ENCODE assay signal across 8 cellular contexts in the genomic region with DNA sequence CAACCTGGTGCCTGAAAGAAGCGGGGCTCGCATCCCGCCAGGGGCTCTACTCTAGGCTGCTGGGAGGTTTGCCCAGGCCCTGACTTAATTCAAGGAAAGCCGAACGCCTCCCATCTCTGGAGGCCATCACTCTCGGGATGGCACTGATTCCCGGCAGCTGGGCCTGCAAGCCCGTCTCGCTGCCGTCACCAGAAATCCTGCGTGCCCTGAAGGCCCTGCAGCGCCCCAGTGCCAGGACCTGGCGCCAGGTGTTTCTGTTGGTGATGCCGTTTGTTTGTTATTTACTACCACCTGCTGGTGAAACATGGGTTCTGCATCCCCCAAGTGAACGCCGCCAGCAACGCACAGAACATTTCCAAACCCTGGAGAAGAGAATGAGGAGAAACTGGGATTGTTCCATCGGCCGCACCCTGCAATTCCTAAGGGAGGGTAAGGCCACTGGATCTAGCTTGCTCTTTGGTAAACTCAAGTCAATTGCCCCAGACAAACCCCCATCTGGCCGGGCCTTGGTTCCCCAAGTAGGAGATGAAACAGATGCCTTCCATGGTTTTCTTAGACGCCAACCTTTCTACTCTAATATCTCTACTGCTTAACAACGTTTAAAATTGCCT.
DNase-seq lines count a peak whose midpoint lies in the region; ATAC-seq and TF ChIP-seq lines count a peak whose summit lies in the region.

No MANE protein-coding gene starts in this region.

- no peaks in the 10 kb centered on the region for H3K36me3 ChIP-seq in lower lobe of right lung

- no peak overlapping the region for H3K4me3 Mint-ChIP-seq in activated CD4-positive, alpha-beta memory T cell treated with anti-CD3 and anti-CD28 coated beads for 36 hours

- peak; percentile 88 to 89 for ATAC-seq in lower lobe of right lung
- no peak for ATAC-seq in GM18870 (IDR thresholded peaks at IDR 0.05; ENCODE audit: unreplicated experiment)

- POLR2A ChIA-PET in activated CD4-positive, alpha-beta memory T cell treated with anti-CD3 and anti-CD28 coated beads for 36 hours (lab: Charles Lee): no interaction called here

- DNase-seq in AML-193 (lab: John Stamatoyannopoulos, UW) (peak; percentile 39 to 40), HCEC 1CT (peak; percentile 63), NCI-H526 treated with DMSO at 0.1 percent for 48 hours (lab: John Stamatoyannopoulos, UW) (peak; percentile 63), dorsolateral prefrontal cortex (peak; percentile 70 to 86 (median 76)), lower lobe of right lung (peak; percentile 84)
- DNase-seq in activated CD4-positive, alpha-beta memory T cell treated with anti-CD3 and anti-CD28 coated beads for 36 hours: peak; percentile 74
- DNase-seq in stimulated activated CD4-positive, alpha-beta T cell treated with anti-CD3 and anti-CD28 coated beads, Interleukin-4, amount 100 ng/mL, for 48 hours (ENCODE audit: low read depth in 2 of 2): peak; percentile 33 to 45

- no peaks in the 10 kb centered on the region for H3K36me3 Mint-ChIP-seq in activated CD4-positive, alpha-beta memory T cell treated with anti-CD3 and anti-CD28 coated beads for 36 hours

- no peaks in the 10 kb centered on the region for H3K9me3 Mint-ChIP-seq in activated CD4-positive, alpha-beta memory T cell treated with anti-CD3 and anti-CD28 coated beads for 36 hours

- no peaks in the 10 kb centered on the region for H3K9me3 ChIP-seq in lower lobe of right lung

- intact Hi-C loops in activated CD4-positive, alpha-beta memory T cell treated with anti-CD3 and anti-CD28 coated beads for 36 hours (cut with micrococcal nuclease): loop anchor here (1.0 to 5.0 kb wide), 3 partner anchors 102 to 387 kb away; no protein-coding TSS in a partner anchor
- intact Hi-C loops in dorsolateral prefrontal cortex (cut with DNase I) (loop anchor here (1.0 to 10.0 kb wide), 2 partner anchors 293 to 385 kb away; partner anchors contain the start of gene CFAP77 (in 1 of the 2)), lower lobe of right lung (cut with DNase I) (loop anchor here (10.0 kb wide), 1 partner anchor 295 kb away; no protein-coding TSS in a partner anchor)

- H3K27ac Mint-ChIP-seq in activated CD4-positive, alpha-beta memory T cell treated with anti-CD3 and anti-CD28 coated beads for 36 hours: no peak overlapping the region

- TF ChIP-seq CTCF in dorsolateral prefrontal cortex (IDR thresholded peaks at IDR 0.05 in 54 of 56, conservative IDR thresholded peaks at IDR 0.05 in 2 of 56; ENCODE audit: low read depth in 1 of 56, partially characterized antibody in 56 of 56): peak; percentile 65 to 98 (median 94)
- TF ChIP-seq CTCF in lower lobe of right lung (IDR thresholded peaks at IDR 0.05): peak; percentile 95

- CTCF ChIA-PET in activated CD4-positive, alpha-beta memory T cell treated with anti-CD3 and anti-CD28 coated beads for 36 hours (lab: Charles Lee): interaction anchor here (0.7 to 1.1 kb wide), 5 partner anchors 32 to 277 kb away, joined by 3 to 4 read pairs (median 3); partner anchors contain the start of gene GTF3C4

- H3K4me3 ChIP-seq in dorsolateral prefrontal cortex: peak overlapping the region in 26 of 59 donors; percentile 8 to 48 (median 28)
- no peak overlapping the region for H3K4me3 ChIP-seq in lower lobe of right lung

- H3K27ac ChIP-seq in dorsolateral prefrontal cortex (peak overlapping the region in 1 of 59 donors; percentile 25), lower lobe of right lung (no peak overlapping the region)

- H3K4me1 Mint-ChIP-seq in activated CD4-positive, alpha-beta memory T cell treated with anti-CD3 and anti-CD28 coated beads for 36 hours (ENCODE audit: low read depth): peaks cover 5% of the 10 kb centered on the region

- H3K4me1 ChIP-seq in lower lobe of right lung: peaks cover 17% of the 10 kb centered on the region

- H3K27me3 Mint-ChIP-seq in activated CD4-positive, alpha-beta memory T cell treated with anti-CD3 and anti-CD28 coated beads for 36 hours: peaks cover 28% of the 10 kb centered on the region

- H3K27me3 ChIP-seq in dorsolateral prefrontal cortex (no peaks in the 10 kb centered on the region), lower lobe of right lung (ENCODE audit: low read depth) (no peaks in the 10 kb centered on the region)
